Comparison of ENCODE assay signal across 1 cellular context in the genomic region with DNA sequence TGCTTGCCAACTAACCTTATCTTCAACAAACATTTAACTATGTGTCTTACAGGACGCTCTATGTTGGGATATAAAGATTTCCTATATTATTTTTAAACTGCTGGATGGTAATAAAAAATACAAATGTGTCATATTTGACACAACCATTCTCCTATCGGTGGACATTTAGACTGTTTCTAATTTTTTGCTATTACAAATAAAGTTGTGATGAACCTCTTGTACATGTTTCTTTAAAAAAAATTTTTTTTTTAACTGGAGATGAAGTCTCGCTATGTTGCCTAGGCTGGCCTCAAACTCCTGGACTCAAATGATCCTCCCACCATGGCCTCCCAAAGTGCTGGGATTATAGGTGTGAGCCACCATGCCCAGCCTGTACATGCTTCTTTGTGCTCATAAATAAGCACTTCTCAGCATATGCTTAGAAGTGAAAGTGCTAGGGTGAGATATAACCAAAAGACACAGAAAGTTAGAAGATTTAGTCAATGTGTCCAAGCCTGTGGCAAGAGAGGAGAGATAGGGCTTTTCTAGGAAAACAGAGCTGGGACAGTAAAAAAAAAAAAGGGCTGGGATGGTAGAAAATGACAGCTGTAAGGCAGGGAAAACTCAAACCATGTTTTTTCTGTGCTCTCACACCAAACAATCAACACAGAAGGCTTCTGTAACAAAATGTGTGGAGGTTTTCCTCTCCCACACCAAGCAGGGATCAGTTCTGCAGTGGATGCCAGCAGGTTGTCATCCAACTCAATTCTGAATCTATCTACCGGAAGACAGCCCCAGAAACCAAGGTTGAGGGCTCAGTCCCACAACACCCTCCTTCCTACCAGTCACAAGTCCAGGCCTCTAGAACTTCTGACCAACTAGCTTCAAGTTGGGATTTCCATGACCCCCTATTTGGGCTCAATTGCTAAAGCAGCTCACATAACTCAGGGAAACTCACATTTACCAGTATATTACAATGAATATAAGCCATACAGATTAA.
TF ChIP-seq lines count a peak whose summit lies in the region.

No MANE protein-coding gene starts in this region.

TF ChIP-seq in WTC11, 78 proteins besides CTCF, POLR2A, EP300 and RAD21 (continued from another document):
- TF ChIP-seq, protein P1, sequence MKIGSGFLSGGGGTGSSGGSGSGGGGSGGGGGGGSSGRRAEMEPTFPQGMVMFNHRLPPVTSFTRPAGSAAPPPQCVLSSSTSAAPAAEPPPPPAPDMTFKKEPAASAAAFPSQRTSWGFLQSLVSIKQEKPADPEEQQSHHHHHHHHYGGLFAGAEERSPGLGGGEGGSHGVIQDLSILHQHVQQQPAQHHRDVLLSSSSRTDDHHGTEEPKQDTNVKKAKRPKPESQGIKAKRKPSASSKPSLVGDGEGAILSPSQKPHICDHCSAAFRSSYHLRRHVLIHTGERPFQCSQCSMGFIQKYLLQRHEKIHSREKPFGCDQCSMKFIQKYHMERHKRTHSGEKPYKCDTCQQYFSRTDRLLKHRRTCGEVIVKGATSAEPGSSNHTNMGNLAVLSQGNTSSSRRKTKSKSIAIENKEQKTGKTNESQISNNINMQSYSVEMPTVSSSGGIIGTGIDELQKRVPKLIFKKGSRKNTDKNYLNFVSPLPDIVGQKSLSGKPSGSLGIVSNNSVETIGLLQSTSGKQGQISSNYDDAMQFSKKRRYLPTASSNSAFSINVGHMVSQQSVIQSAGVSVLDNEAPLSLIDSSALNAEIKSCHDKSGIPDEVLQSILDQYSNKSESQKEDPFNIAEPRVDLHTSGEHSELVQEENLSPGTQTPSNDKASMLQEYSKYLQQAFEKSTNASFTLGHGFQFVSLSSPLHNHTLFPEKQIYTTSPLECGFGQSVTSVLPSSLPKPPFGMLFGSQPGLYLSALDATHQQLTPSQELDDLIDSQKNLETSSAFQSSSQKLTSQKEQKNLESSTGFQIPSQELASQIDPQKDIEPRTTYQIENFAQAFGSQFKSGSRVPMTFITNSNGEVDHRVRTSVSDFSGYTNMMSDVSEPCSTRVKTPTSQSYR (CRISPR knock-in tag; IDR thresholded peaks at IDR 0.05) = no peak
- TF ChIP-seq, protein P2, sequence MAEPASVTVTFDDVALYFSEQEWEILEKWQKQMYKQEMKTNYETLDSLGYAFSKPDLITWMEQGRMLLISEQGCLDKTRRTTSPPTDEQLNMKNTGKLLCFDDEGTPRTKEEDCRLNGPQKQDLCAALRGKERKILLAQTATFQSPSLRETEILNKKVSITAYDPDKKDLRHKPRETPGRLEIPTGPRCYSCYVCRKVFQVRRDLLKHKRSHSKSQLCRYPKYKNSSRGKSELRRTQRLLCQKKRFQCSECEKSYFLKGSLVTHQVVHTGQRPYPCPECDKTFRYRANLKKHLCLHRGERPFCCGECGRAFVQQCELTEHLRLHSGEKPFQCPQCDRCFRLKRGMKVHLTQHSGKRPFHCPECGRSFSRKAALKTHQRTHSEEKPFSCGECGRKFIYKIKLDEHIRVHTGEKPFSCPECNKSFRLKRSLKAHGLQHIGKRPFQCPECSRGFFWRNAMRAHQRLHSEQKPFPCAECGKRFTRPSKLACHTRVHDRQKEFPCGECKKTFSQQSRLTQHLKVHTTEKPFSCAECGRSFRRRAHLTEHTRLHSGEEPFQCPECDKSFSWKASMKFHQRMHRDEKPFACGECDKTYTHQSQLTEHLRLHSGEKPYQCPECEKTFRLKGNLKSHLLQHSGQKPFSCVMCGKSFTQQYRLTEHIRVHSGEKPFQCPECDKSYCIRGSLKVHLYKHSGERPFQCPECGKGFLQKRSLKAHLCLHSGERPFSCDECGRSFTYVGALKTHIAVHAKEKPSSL (CRISPR knock-in tag; conservative IDR thresholded peaks at IDR 0.05) = no peak
- no peak for TF ChIP-seq ZNF263 (CRISPR knock-in tag; IDR thresholded peaks at IDR 0.05; ENCODE audit: low read depth)
- TF ChIP-seq, protein P3, sequence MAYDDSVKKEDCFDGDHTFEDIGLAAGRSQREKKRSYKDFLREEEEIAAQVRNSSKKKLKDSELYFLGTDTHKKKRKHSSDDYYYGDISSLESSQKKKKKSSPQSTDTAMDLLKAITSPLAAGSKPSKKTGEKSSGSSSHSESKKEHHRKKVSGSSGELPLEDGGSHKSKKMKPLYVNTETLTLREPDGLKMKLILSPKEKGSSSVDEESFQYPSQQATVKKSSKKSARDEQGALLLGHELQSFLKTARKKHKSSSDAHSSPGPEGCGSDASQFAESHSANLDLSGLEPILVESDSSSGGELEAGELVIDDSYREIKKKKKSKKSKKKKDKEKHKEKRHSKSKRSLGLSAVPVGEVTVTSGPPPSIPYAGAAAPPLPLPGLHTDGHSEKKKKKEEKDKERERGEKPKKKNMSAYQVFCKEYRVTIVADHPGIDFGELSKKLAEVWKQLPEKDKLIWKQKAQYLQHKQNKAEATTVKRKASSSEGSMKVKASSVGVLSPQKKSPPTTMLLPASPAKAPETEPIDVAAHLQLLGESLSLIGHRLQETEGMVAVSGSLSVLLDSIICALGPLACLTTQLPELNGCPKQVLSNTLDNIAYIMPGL (CRISPR knock-in tag; IDR thresholded peaks at IDR 0.05) = no peak
- TF ChIP-seq, protein P4, sequence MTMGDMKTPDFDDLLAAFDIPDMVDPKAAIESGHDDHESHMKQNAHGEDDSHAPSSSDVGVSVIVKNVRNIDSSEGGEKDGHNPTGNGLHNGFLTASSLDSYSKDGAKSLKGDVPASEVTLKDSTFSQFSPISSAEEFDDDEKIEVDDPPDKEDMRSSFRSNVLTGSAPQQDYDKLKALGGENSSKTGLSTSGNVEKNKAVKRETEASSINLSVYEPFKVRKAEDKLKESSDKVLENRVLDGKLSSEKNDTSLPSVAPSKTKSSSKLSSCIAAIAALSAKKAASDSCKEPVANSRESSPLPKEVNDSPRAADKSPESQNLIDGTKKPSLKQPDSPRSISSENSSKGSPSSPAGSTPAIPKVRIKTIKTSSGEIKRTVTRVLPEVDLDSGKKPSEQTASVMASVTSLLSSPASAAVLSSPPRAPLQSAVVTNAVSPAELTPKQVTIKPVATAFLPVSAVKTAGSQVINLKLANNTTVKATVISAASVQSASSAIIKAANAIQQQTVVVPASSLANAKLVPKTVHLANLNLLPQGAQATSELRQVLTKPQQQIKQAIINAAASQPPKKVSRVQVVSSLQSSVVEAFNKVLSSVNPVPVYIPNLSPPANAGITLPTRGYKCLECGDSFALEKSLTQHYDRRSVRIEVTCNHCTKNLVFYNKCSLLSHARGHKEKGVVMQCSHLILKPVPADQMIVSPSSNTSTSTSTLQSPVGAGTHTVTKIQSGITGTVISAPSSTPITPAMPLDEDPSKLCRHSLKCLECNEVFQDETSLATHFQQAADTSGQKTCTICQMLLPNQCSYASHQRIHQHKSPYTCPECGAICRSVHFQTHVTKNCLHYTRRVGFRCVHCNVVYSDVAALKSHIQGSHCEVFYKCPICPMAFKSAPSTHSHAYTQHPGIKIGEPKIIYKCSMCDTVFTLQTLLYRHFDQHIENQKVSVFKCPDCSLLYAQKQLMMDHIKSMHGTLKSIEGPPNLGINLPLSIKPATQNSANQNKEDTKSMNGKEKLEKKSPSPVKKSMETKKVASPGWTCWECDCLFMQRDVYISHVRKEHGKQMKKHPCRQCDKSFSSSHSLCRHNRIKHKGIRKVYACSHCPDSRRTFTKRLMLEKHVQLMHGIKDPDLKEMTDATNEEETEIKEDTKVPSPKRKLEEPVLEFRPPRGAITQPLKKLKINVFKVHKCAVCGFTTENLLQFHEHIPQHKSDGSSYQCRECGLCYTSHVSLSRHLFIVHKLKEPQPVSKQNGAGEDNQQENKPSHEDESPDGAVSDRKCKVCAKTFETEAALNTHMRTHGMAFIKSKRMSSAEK (CRISPR knock-in tag; IDR thresholded peaks at IDR 0.05; ENCODE audit: borderline replicate concordance) = no peak
- no peak for TF ChIP-seq SMAD4 (CRISPR knock-in tag; IDR thresholded peaks at IDR 0.05)
- TF ChIP-seq ELF4 (CRISPR knock-in tag; IDR thresholded peaks at IDR 0.05; ENCODE audit: low read depth) = no peak
- TF ChIP-seq HMGA2 (CRISPR knock-in tag; IDR thresholded peaks at IDR 0.05) = no peak
- TF ChIP-seq ZNF423 (CRISPR knock-in tag; IDR thresholded peaks at IDR 0.05) = no peak
- TF ChIP-seq ZBTB21 (CRISPR knock-in tag; IDR thresholded peaks at IDR 0.05; ENCODE audit: borderline replicate concordance) = no peak
- TF ChIP-seq, protein P5, sequence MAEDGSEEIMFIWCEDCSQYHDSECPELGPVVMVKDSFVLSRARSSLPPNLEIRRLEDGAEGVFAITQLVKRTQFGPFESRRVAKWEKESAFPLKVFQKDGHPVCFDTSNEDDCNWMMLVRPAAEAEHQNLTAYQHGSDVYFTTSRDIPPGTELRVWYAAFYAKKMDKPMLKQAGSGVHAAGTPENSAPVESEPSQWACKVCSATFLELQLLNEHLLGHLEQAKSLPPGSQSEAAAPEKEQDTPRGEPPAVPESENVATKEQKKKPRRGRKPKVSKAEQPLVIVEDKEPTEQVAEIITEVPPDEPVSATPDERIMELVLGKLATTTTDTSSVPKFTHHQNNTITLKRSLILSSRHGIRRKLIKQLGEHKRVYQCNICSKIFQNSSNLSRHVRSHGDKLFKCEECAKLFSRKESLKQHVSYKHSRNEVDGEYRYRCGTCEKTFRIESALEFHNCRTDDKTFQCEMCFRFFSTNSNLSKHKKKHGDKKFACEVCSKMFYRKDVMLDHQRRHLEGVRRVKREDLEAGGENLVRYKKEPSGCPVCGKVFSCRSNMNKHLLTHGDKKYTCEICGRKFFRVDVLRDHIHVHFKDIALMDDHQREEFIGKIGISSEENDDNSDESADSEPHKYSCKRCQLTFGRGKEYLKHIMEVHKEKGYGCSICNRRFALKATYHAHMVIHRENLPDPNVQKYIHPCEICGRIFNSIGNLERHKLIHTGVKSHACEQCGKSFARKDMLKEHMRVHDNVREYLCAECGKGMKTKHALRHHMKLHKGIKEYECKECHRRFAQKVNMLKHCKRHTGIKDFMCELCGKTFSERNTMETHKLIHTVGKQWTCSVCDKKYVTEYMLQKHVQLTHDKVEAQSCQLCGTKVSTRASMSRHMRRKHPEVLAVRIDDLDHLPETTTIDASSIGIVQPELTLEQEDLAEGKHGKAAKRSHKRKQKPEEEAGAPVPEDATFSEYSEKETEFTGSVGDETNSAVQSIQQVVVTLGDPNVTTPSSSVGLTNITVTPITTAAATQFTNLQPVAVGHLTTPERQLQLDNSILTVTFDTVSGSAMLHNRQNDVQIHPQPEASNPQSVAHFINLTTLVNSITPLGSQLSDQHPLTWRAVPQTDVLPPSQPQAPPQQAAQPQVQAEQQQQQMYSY (CRISPR knock-in tag; IDR thresholded peaks at IDR 0.05) = no peak
